20 cellular contexts compared by ENCODE assay signal in the genomic region with DNA sequence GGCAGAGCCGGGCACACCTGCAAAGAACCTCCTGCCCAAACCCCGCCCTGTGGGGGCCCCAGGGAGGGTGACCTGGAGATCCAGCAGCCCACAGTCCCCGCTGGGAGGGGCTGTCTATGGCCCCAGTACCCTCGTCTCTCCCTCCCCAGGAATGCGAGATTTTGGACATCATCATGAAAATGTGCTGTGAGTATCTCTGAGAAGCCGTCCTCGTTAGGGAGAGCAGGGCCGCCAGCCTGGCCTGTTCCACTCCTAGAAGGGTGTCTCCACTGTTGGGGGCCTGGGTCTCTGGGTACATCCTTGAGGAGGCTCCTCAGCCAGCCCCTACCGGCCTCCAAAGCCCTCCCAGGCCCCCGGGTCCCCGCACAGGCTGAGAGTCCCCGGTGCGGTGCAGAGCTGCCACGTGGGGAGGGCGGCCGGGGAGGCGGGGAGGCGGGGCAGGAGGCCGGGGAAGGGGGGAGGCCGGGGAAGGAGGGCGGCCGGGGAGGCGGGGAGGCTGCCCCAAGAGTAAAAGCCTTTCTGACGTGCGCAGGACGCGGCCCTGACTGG. TPM values are rescaled to one million over a fixed set of nuclear protein-coding genes. Genes with fewer than 3 reads are reported as not detected.
DNase-seq lines count a peak whose midpoint lies in the region; TF ChIP-seq lines count a peak whose summit lies in the region.
"Had no signal": no experiment of that assay in that cellular context is flagged by ENCODE, and none has a peak within 500 bp of the region (broad histone marks: within the 10 kb centered on the region; RNA-seq: fewer than 3 reads in every experiment).

No MANE protein-coding gene starts in this region.

- TF ChIP-seq CTCF in glutamatergic neuron (IDR thresholded peaks at IDR 0.05; ENCODE audit: partially characterized antibody, unreplicated experiment): no peak
- no peak for TF ChIP-seq CTCF in ovary (IDR thresholded peaks at IDR 0.05)

- WGBS in ovary, 3 donors: 70 to 81% (median 77%) methylated on average over 17 to 26 of the region's 27 CpGs

- H3K4me3 Mint-ChIP-seq in glutamatergic neuron (ENCODE audit: unreplicated experiment): no peak overlapping the region
- H3K4me3 Mint-ChIP-seq: T-helper 1 cell treated with Interleukin-12 subunit alpha and Interleukin-12 subunit beta and Interleukin-4 antibody, amounts not matched to agents 30 μg/mL and 1 μg/mL, for 36 hours had no signal

- peaks cover 2% of the 10 kb centered on the region for H3K4me1 Mint-ChIP-seq in glutamatergic neuron (ENCODE audit: low read depth, unreplicated experiment)

- H3K4me3 ChIP-seq in H7 (ENCODE audit: insufficient read depth, low read depth, low read length): no peak overlapping the region
- no peak overlapping the region for H3K4me3 ChIP-seq in MG63
- no peak overlapping the region for H3K4me3 ChIP-seq in ovary
- H3K4me3 ChIP-seq: tibial artery had no signal

- no peaks in the 10 kb centered on the region for H3K4me1 ChIP-seq in ovary (ENCODE audit: insufficient read depth)

- no peak overlapping the region for H3K27ac Mint-ChIP-seq in glutamatergic neuron (ENCODE audit: unreplicated experiment)
- H3K27ac Mint-ChIP-seq: T-helper 1 cell treated with Interleukin-12 subunit alpha and Interleukin-12 subunit beta and Interleukin-4 antibody, amounts not matched to agents 30 μg/mL and 1 μg/mL, for 36 hours had no signal

- no peaks in the 10 kb centered on the region; the same call in none of the 2 replicates for H3K36me3 ChIP-seq in H7 (replicated peaks; ENCODE audit: control insufficient read depth, insufficient read depth, low read length)
- peaks cover 88% of the 10 kb centered on the region for H3K36me3 ChIP-seq in MG63
- H3K36me3 ChIP-seq in ovary: no peaks in the 10 kb centered on the region

- TF ChIP-seq POLR2A in ovary (IDR thresholded peaks at IDR 0.05): no peak

- H3K27me3 Mint-ChIP-seq in glutamatergic neuron (ENCODE audit: unreplicated experiment): peaks cover 13% of the 10 kb centered on the region

- H3K9me3 ChIP-seq in MG63 (no peaks in the 10 kb centered on the region), ovary (no peaks in the 10 kb centered on the region)
- H3K9me3 ChIP-seq: tibial artery had no signal

- H3K36me3 Mint-ChIP-seq in glutamatergic neuron (ENCODE audit: unreplicated experiment): peaks cover 12% of the 10 kb centered on the region

- TF ChIP-seq EP300 in ovary (IDR thresholded peaks at IDR 0.05): no peak

- H3K9me3 Mint-ChIP-seq in glutamatergic neuron (ENCODE audit: unreplicated experiment): peaks cover 7% of the 10 kb centered on the region
- H3K9me3 Mint-ChIP-seq: T-helper 1 cell treated with Interleukin-12 subunit alpha and Interleukin-12 subunit beta and Interleukin-4 antibody, amounts not matched to agents 30 μg/mL and 1 μg/mL, for 36 hours had no signal

- intact Hi-C loops in ovary (cut with DNase I): no loop called here

- DNase-seq in H7 (peak; percentile 54), MG63 (peak; percentile 1), glutamatergic neuron (peak; percentile 15), ovary (peak; percentile 27 to 58 (median 35)), mucosa of gallbladder (ENCODE audit: low spot score) (no peak), hypothalamus (lab: John Stamatoyannopoulos, UW) (no peak)
- DNase-seq in stimulated activated CD4-positive, alpha-beta T cell treated with anti-CD3 and anti-CD28 coated beads, Interleukin-12 subunit alpha, Interleukin-12 subunit beta, amount 100 ng/mL, for 4 hours: no peak
- DNase-seq: activated CD4-positive, CD25-positive, alpha-beta regulatory T cell; DMS53; GOT3; kidney glomerular epithelial cell; NCI-H1930; NCI-H446; occipital lobe; SHP77; stimulated activated CD4-positive, alpha-beta T cell treated with anti-CD3 and anti-CD28 coated beads, Interleukin-4, amount 100 ng/mL, for 24 hours had no signal

- H3K27me3 ChIP-seq in H7 (ENCODE audit: control insufficient read depth, insufficient read depth, low read length): no peaks in the 10 kb centered on the region
- no peaks in the 10 kb centered on the region for H3K27me3 ChIP-seq in MG63
- no peaks in the 10 kb centered on the region for H3K27me3 ChIP-seq in ovary
- H3K27me3 ChIP-seq: tibial artery had no signal

- H3K27ac ChIP-seq in ovary: peak overlapping the region in 1 of 2 donors; percentile 46
- H3K27ac ChIP-seq: C4-2B, HL-60 had no signal

RNA-seq across cellular contexts. Expression of gene COL6A1, which starts 18.7 kb away (rescaled TPM):
- total RNA-seq in H7 (2014; rRNA removed; shearing (Covaris generic)): 243 and 283 TPM in 2 replicates
- total RNA-seq in MG63 (2014; rRNA removed; shearing (Covaris generic); ENCODE audit: low replicate concordance): 817 and 868 TPM in 2 replicates
- 407 TPM for total RNA-seq in glutamatergic neuron (ENCODE audit: unreplicated experiment)
- total RNA-seq in ovary: 100 to 1,000 TPM; 389 to 779 (median 731) TPM
- polyA plus RNA-seq in ovary: 100 to 1,000 TPM; 112 to 905 TPM
- total RNA-seq in mucosa of gallbladder: 583 TPM

Comparison
In these comparisons a context has a peak if more than half of its experiments do, and no peak if none do; other contexts are left out.
1. DNase-seq: peak in H7 (single experiment), MG63 (single experiment), glutamatergic neuron (single experiment) and ovary (5 of 5); none in stimulated activated CD4-positive, alpha-beta T cell treated with anti-CD3 and anti-CD28 coated beads, Interleukin-12 subunit alpha, Interleukin-12 subunit beta, amount 100 ng/mL, for 4 hours (single experiment), mucosa of gallbladder (single experiment) and hypothalamus (0 of 51).